In the genomic region with DNA sequence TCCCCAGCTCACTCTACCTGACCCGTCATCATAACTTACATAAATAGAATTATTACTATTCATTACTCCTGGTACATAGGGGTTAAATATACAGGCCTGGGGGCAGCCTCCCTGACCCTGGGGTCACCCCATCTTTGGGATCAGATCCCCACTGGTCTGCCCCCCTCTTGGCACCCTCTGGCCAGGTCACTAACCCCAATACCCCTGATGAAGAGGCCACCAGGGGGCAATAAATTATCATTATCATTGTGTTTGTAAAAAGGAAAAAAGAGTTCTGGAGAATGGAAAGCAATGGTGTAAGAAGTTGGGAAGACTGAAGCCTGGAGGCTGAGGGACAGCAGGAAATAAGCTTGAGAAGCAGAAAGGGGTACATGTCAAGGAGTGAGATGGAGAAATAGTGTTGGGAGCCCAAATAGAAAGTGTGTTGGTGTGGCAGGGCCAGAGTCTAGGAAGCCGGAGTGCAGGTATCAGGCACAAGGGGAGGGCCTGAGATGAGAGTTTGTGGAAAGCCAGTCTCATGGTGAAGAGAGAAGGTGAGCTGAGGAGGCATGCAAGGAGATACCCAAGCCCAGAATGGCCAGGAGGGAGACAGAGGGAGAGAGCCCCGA, we compare ENCODE assay signal across 1 cellular context.
TF ChIP-seq lines count a peak whose summit lies in the region.

No MANE protein-coding gene starts in this region.

TF ChIP-seq in H1, 55 proteins besides CTCF, POLR2A, EP300 and RAD21:
- TF ChIP-seq TEAD4 (IDR thresholded peaks at IDR 0.05; ENCODE audit: low read depth, low read length): no peak
- no peak for TF ChIP-seq SAP30 (IDR thresholded peaks at IDR 0.05; ENCODE audit: insufficient read depth, insufficient replicate concordance, low read length)
- TF ChIP-seq HDAC6 (IDR thresholded peaks at IDR 0.05; ENCODE audit: low read depth, low read length): no peak
- no peak for TF ChIP-seq TAF7 (optimal IDR thresholded peaks at IDR 0.05; ENCODE audit: borderline replicate concordance, low read depth, low read length)
- no peak for TF ChIP-seq TBP (IDR thresholded peaks at IDR 0.05; ENCODE audit: low read depth, low read length)
- no peak for TF ChIP-seq NRF1 (IDR thresholded peaks at IDR 0.05; ENCODE audit: low read depth, low read length)
- TF ChIP-seq YY1 (IDR thresholded peaks at IDR 0.05; ENCODE audit: low read depth, low read length): no peak
- no peak for TF ChIP-seq CTBP2 (IDR thresholded peaks at IDR 0.05; ENCODE audit: borderline replicate concordance, insufficient read depth, insufficient read length, low read length)
- TF ChIP-seq, protein P1, sequence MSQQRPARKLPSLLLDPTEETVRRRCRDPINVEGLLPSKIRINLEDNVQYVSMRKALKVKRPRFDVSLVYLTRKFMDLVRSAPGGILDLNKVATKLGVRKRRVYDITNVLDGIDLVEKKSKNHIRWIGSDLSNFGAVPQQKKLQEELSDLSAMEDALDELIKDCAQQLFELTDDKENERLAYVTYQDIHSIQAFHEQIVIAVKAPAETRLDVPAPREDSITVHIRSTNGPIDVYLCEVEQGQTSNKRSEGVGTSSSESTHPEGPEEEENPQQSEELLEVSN (IDR thresholded peaks at IDR 0.05): no peak
- TF ChIP-seq SRF (IDR thresholded peaks at IDR 0.05; ENCODE audit: low read depth, low read length): no peak
- TF ChIP-seq, protein P2, sequence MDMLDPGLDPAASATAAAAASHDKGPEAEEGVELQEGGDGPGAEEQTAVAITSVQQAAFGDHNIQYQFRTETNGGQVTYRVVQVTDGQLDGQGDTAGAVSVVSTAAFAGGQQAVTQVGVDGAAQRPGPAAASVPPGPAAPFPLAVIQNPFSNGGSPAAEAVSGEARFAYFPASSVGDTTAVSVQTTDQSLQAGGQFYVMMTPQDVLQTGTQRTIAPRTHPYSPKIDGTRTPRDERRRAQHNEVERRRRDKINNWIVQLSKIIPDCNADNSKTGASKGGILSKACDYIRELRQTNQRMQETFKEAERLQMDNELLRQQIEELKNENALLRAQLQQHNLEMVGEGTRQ (IDR thresholded peaks at IDR 0.05; ENCODE audit: low read length): no peak
- no peak for TF ChIP-seq SUZ12 (IDR thresholded peaks at IDR 0.05; ENCODE audit: low read length)
- TF ChIP-seq EGR1 (IDR thresholded peaks at IDR 0.05; ENCODE audit: borderline replicate concordance, low read depth, low read length): no peak
